1 cellular context compared by ENCODE assay signal in genomic region chr7:128872394-128872824, GRCh38.
TF ChIP-seq lines count a peak whose summit lies in the region.

No MANE protein-coding gene starts in this region.

TF ChIP-seq in SK-N-SH, 30 proteins besides CTCF, POLR2A, EP300 and RAD21 (continued from another document):
- TF ChIP-seq REST (IDR thresholded peaks at IDR 0.05; ENCODE audit: low read depth, low read length) (no peak), MAX (IDR thresholded peaks at IDR 0.05; ENCODE audit: low read depth) (no peak), EZH2phosphoT487 (IDR thresholded peaks at IDR 0.05; ENCODE audit: borderline replicate concordance, low read depth) (no peak), FOXJ3 (CRISPR knock-in tag; IDR thresholded peaks at IDR 0.05) (no peak), NRF1 (IDR thresholded peaks at IDR 0.05; ENCODE audit: low read depth, low read length) (no peak), FOSL2 (IDR thresholded peaks at IDR 0.05; ENCODE audit: borderline replicate concordance, low read depth) (no peak)
